Comparison of ENCODE assay signal across 9 cellular contexts in genomic region chr21:29302340-29302991, GRCh38. TPM values are rescaled to one million over a fixed set of nuclear protein-coding genes. Genes with fewer than 3 reads are reported as not detected.
DNase-seq lines count a peak whose midpoint lies in the region; ATAC-seq, FAIRE-seq and TF ChIP-seq lines count a peak whose summit lies in the region.
"Had no signal": no experiment of that assay in that cellular context is flagged by ENCODE, and none has a peak within 500 bp of the region (broad histone marks: within the 10 kb centered on the region; RNA-seq: fewer than 3 reads in every experiment).

No MANE protein-coding gene starts in this region.

- no peaks in the 10 kb centered on the region for H3K27me3 Mint-ChIP-seq in activated naive CD4-positive, alpha-beta T cell treated with anti-CD3 and anti-CD28 coated beads, Interleukin-2, amount 50 U/mL, for 24 hours
- peaks cover 2% of the 10 kb centered on the region for H3K27me3 Mint-ChIP-seq in activated T-helper 2 cell treated with anti-CD3 and anti-CD28 coated beads, Interferon-gamma antibody, Interleukin-2, Interleukin-4, amounts not matched to agents 10 μg/mL and 5 μg/mL and 100 μg/mL, durations not matched to agents 14 hours and 24 hours and 36 hours (ENCODE audit: low read depth)

- peaks cover 71% of the 10 kb centered on the region for H4K20me1 ChIP-seq in HepG2 (ENCODE audit: insufficient read depth, low read length)

- peaks cover 7% of the 10 kb centered on the region for H3K36me3 Mint-ChIP-seq in activated naive CD4-positive, alpha-beta T cell treated with anti-CD3 and anti-CD28 coated beads, Interleukin-2, amount 50 U/mL, for 24 hours
- peaks cover 15% of the 10 kb centered on the region for H3K36me3 Mint-ChIP-seq in activated T-helper 2 cell treated with anti-CD3 and anti-CD28 coated beads, Interferon-gamma antibody, Interleukin-2, Interleukin-4, amounts not matched to agents 10 μg/mL and 5 μg/mL and 100 μg/mL, durations not matched to agents 14 hours and 24 hours and 36 hours (ENCODE audit: low read depth)

- H3K27me3 ChIP-seq in HepG2 (ENCODE audit: control insufficient read depth in 1 of 2, insufficient read depth in 2 of 2, low read length in 2 of 2) (no peaks in the 10 kb centered on the region; a peak in 1 of 5 replicates), transverse colon (no peaks in the 10 kb centered on the region)

- peak overlapping the region; percentile 87 for H3K4me2 ChIP-seq in HepG2 (ENCODE audit: low read depth, low read length)

- H3K4me1 Mint-ChIP-seq in activated naive CD4-positive, alpha-beta T cell treated with anti-CD3 and anti-CD28 coated beads, Interleukin-2, amount 50 U/mL, for 24 hours = peaks cover 80% of the 10 kb centered on the region
- peaks cover 56% of the 10 kb centered on the region for H3K4me1 Mint-ChIP-seq in activated T-helper 2 cell treated with anti-CD3 and anti-CD28 coated beads, Interferon-gamma antibody, Interleukin-2, Interleukin-4, amounts not matched to agents 10 μg/mL and 5 μg/mL and 100 μg/mL, durations not matched to agents 14 hours and 24 hours and 36 hours (ENCODE audit: low read depth)

- WGBS in HepG2 (ENCODE audit: low lambda C conversion rate) = 50% methylated on average over 7 of the region's 7 CpGs
- 30% methylated on average over 7 of the region's 7 CpGs; no CpG with 5 or more reads in 1 of the 2 donors for WGBS in transverse colon (ENCODE audit: low coverage in 1 of 2), 2 donors

- H3K4me3 Mint-ChIP-seq in activated naive CD4-positive, alpha-beta T cell treated with anti-CD3 and anti-CD28 coated beads, Interleukin-2, amount 50 U/mL, for 24 hours = peak overlapping the region; percentile 12
- H3K4me3 Mint-ChIP-seq in activated T-helper 2 cell treated with anti-CD3 and anti-CD28 coated beads, Interferon-gamma antibody, Interleukin-2, Interleukin-4, amounts not matched to agents 10 μg/mL and 5 μg/mL and 100 μg/mL, durations not matched to agents 14 hours and 24 hours and 36 hours (ENCODE audit: low read depth) = no peak overlapping the region

- CTCF ChIA-PET in HepG2 (lab: Yijun Ruan, JAX; ENCODE audit: low intra/inter-chr PET ratio, low total read pairs) = no interaction called here

- H3K36me3 ChIP-seq in HepG2 (replicated peaks in 1 of 2; ENCODE audit: control insufficient read depth in 1 of 2, insufficient read depth in 2 of 2, low read length in 2 of 2) (peaks cover 0 to 1% of the 10 kb centered on the region in 2 experiments; a peak in 1 of 5 replicates), transverse colon (no peaks in the 10 kb centered on the region)

- FAIRE-seq in HepG2 (lab: Jason Lieb, UNC) = peak; percentile 26

- peaks cover 4% of the 10 kb centered on the region for H3K9me3 Mint-ChIP-seq in activated naive CD4-positive, alpha-beta T cell treated with anti-CD3 and anti-CD28 coated beads, Interleukin-2, amount 50 U/mL, for 24 hours
- no peaks in the 10 kb centered on the region for H3K9me3 Mint-ChIP-seq in activated T-helper 2 cell treated with anti-CD3 and anti-CD28 coated beads, Interferon-gamma antibody, Interleukin-2, Interleukin-4, amounts not matched to agents 10 μg/mL and 5 μg/mL and 100 μg/mL, durations not matched to agents 14 hours and 24 hours and 36 hours

- peak overlapping the region; percentile 6 for H3K27ac Mint-ChIP-seq in activated naive CD4-positive, alpha-beta T cell treated with anti-CD3 and anti-CD28 coated beads, Interleukin-2, amount 50 U/mL, for 24 hours
- peak overlapping the region; percentile 2 for H3K27ac Mint-ChIP-seq in activated T-helper 2 cell treated with anti-CD3 and anti-CD28 coated beads, Interferon-gamma antibody, Interleukin-2, Interleukin-4, amounts not matched to agents 10 μg/mL and 5 μg/mL and 100 μg/mL, durations not matched to agents 14 hours and 24 hours and 36 hours

- no peak for TF ChIP-seq EP300 in HepG2 (IDR thresholded peaks at IDR 0.05; ENCODE audit: low read depth in 2 of 2, low read length in 2 of 2)
- TF ChIP-seq EP300 in HepG2 (CRISPR knock-in tag; IDR thresholded peaks at IDR 0.05; ENCODE audit: borderline replicate concordance) = no peak
- no peak for TF ChIP-seq EP300 in transverse colon (IDR thresholded peaks at IDR 0.05; ENCODE audit: low read depth)

- H3K9me3 ChIP-seq in HepG2 (ENCODE audit: low read length) = no peaks in the 10 kb centered on the region
- H3K9me3 ChIP-seq in transverse colon = no peaks in the 10 kb centered on the region

- in situ Hi-C loops in HepG2 (cut with HindIII; ENCODE audit: extremely low pct_ligation_motif_present, low pct_unique_long_range_greater_than_20kb) (no loop called here), transverse colon (cut with MboI; ENCODE audit: low pct_ligation_motif_present in 1 of 4, low pct_unique_long_range_greater_than_20kb in 1 of 4, low sequenced_read_pairs in 3 of 4) (no loop called here)

- TF ChIP-seq RAD21 in HepG2 (CRISPR knock-in tag; IDR thresholded peaks at IDR 0.05) = no peak

- no peak for TF ChIP-seq CTCF in HepG2 (CRISPR knock-in tag; IDR thresholded peaks at IDR 0.05)
- no peak for TF ChIP-seq CTCF in transverse colon (IDR thresholded peaks at IDR 0.05)

- BruUV-seq in HepG2 (replicated peaks; lab: Mats Ljungman, UMichigan) = no TSS peak

- peak overlapping the region; percentile 92; the same call in 1 of the 2 replicates for H3K9ac ChIP-seq in HepG2 (ENCODE audit: insufficient read depth, low read depth, low read length)

- no peak for DNase-seq in activated naive CD4-positive, alpha-beta T cell (lab: John Stamatoyannopoulos, UW)
- DNase-seq in activated T-helper 2 cell treated with anti-CD3 and anti-CD28 coated beads, Interferon-gamma antibody, Interleukin-2, Interleukin-4, amounts not matched to agents 10 μg/mL and 5 μg/mL and 100 μg/mL, durations not matched to agents 14 hours and 24 hours and 36 hours (ENCODE audit: low spot score) = no peak
- DNase-seq in HepG2 (ENCODE audit: low spot score) (no peak), transverse colon (no peak), NOMO-1 treated with DMSO at 0.1 percent for 48 hours (lab: John Stamatoyannopoulos, UW; ENCODE audit: unreplicated experiment) (no peak)
- no peak for DNase-seq in activated CD4-positive, alpha-beta T cell treated with anti-CD3 and anti-CD28 coated beads for 1 hour
- DNase-seq: activated effector memory CD4-positive, alpha-beta T cell treated with Interleukin-2 at 50 U/mL for 16 hours had no signal

- ATAC-seq in HepG2 (peak; percentile 1; the same call in 2 of the 3 replicates), HG02623 (IDR thresholded peaks at IDR 0.05; ENCODE audit: unreplicated experiment) (no peak)

- H2AFZ ChIP-seq in HepG2 (ENCODE audit: low read length) = no peak overlapping the region

- POLR2A ChIA-PET in HepG2 (lab: Yijun Ruan, JAX) = no interaction called here

- no peak for TF ChIP-seq POLR2A in HepG2 (IDR thresholded peaks at IDR 0.05; ENCODE audit: insufficient read depth in 1 of 2, low read depth in 2 of 2, low read length in 2 of 2)
- no peak for TF ChIP-seq POLR2A in transverse colon (IDR thresholded peaks at IDR 0.05)

- H3K79me2 ChIP-seq in HepG2 (ENCODE audit: insufficient read depth, low read length) = peaks cover 81% of the 10 kb centered on the region

- H3K4me3 ChIP-seq in HepG2 (replicated peaks in 1 of 3; ENCODE audit: insufficient read depth in 1 of 3, low read depth in 2 of 3, low read length in 3 of 3) = peak overlapping the region; percentile 73 to 83 (median 82); a peak in 5 of 6 replicates
- H3K4me3 ChIP-seq in transverse colon = peak overlapping the region in 1 of 4 donors; percentile 3

- peaks cover 73% of the 10 kb centered on the region for H3K4me1 ChIP-seq in HepG2 (ENCODE audit: insufficient read depth, low read length)
- peaks cover 11 to 78% (median 62%) of the 10 kb centered on the region in 4 donors for H3K4me1 ChIP-seq in transverse colon

- intact Hi-C loops in activated T-helper 2 cell treated with anti-CD3 and anti-CD28 coated beads, Interferon-gamma antibody, Interleukin-2, Interleukin-4, amounts not matched to agents 10 μg/mL and 5 μg/mL and 100 μg/mL, durations not matched to agents 14 hours and 24 hours and 36 hours (cut with micrococcal nuclease) = loop anchor here (5.0 kb wide), 1 partner anchor 155 kb away; no protein-coding TSS in a partner anchor
- intact Hi-C loops in HepG2 (cut with micrococcal nuclease; ENCODE audit: unreplicated experiment) (no loop called here), transverse colon (cut with DNase I; ENCODE audit: low total_unique reads) (loop anchor here (5.0 kb wide), 1 partner anchor 70 kb away; no protein-coding TSS in a partner anchor)

- H3K27ac ChIP-seq in HepG2 (ENCODE audit: extremely low read length, insufficient read depth, low read length) (peak overlapping the region; percentile 34), transverse colon (peak overlapping the region; percentile 22 to 96 (median 96))

RNA-seq across cellular contexts. Expression of gene BACH1, which starts 3.7 kb away (rescaled TPM):
- 35.2 and 37.9 TPM in 2 replicates for total RNA-seq in activated T-helper 2 cell treated with anti-CD3 and anti-CD28 coated beads, Interferon-gamma antibody, Interleukin-2, Interleukin-4, amounts not matched to agents 10 μg/mL and 5 μg/mL and 100 μg/mL, durations not matched to agents 14 hours and 24 hours and 36 hours
- 51.7 and 68.9 TPM in 2 replicates for total RNA-seq in HepG2 (2016; rRNA removed; fragmentation: Illumina TruSeq; extraction: Trizol)
- total RNA-seq in HepG2 (2016; cell fraction: cytosol; rRNA removed; fragmentation: Illumina TruSeq; extraction: Trizol; ENCODE audit: low read depth) = 113 and 125 TPM in 2 replicates
- 49.5 and 66.2 TPM in 2 replicates for total RNA-seq in HepG2 (2016; cell fraction: insoluble cytoplasmic fraction; rRNA removed; fragmentation: Illumina TruSeq; extraction: Trizol)
- 187 and 248 TPM in 2 replicates for total RNA-seq in HepG2 (2016; cell fraction: membrane; rRNA removed; fragmentation: Illumina TruSeq; extraction: Trizol)
- total RNA-seq in HepG2 (2016; cell fraction: nucleus; rRNA removed; fragmentation: Illumina TruSeq; extraction: Trizol) = 43.0 and 46.1 TPM in 2 replicates
- 11.9 and 16.5 TPM in 2 replicates for polyA plus RNA-seq in HepG2 (2011; rRNA removed)
- 6.1 and 8.1 TPM in 2 replicates for polyA plus RNA-seq in HepG2 (2011; cell fraction: cytosol; rRNA removed)
- 7.4 and 10.3 TPM in 2 replicates for polyA plus RNA-seq in HepG2 (2011; cell fraction: nucleus; rRNA removed)
- 19.6 and 28.5 TPM in 2 replicates for polyA plus RNA-seq in HepG2 (2012)
- 0.31 and 0.51 TPM in 2 replicates for polyA plus RNA-seq in HepG2 (2016; cell fraction: cytosol; fragmentation: Illumina TruSeq; extraction: Trizol; ENCODE audit: low read depth)
- 17.5 and 19.8 TPM in 2 replicates for polyA plus RNA-seq in HepG2 (2016; cell fraction: insoluble cytoplasmic fraction; fragmentation: Illumina TruSeq; extraction: Trizol; ENCODE audit: low read depth)
- 2.6 and 3.9 TPM in 2 replicates for polyA plus RNA-seq in HepG2 (2016; cell fraction: membrane; fragmentation: Illumina TruSeq; extraction: Trizol; ENCODE audit: low read depth)
- polyA plus RNA-seq in HepG2 (2016; cell fraction: nucleus; fragmentation: Illumina TruSeq; extraction: Trizol; ENCODE audit: insufficient read depth, low read depth) = 11.8 and 12.9 TPM in 2 replicates
- 153 and 196 TPM in 2 replicates for polyA minus RNA-seq in HepG2 (2011; rRNA and poly(A)+ RNA removed; ENCODE audit: low replicate concordance)
- polyA minus RNA-seq in HepG2 (2011; cell fraction: cytosol; rRNA and poly(A)+ RNA removed) = 67.8 and 73.1 TPM in 2 replicates
- 101 and 111 TPM in 2 replicates for polyA minus RNA-seq in HepG2 (2011; cell fraction: nucleus; rRNA and poly(A)+ RNA removed)
- total RNA-seq in transverse colon = 10 to 100 TPM; 31.8 to 92.1 (median 42.0) TPM
